Comparison of ENCODE assay signal across 20 cellular contexts in the genomic region with DNA sequence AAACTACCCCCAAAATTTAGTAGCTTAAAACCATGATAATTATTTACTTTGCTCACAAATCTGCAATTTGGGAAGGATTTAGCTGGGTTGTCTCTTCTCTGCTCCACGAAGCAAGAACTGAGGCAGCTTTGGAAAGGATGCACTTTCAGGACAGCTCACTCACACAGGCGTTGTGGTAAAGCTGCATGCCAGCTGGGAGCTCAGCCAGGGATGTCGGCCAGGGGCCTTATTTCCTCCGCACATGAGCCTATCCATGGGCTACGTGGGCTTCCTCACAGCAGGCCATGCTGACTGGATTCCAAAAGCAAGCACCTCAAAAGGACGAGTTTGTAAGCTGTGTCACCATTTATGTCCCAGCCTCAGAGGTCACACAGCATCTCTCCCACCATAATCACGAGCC.
"Had no signal": no experiment of that assay in that cellular context is flagged by ENCODE, and none has a peak within 500 bp of the region (broad histone marks: within the 10 kb centered on the region; RNA-seq: fewer than 3 reads in every experiment).

No MANE protein-coding gene starts in this region.

- DNase-seq: cerebellar nuclear complex; colonic mucosa; dermis blood vessel endothelial cell; foreskin keratinocyte; hypothalamus; kidney glomerular epithelial cell; left lung; mesendoderm; naive thymus-derived CD4-positive, alpha-beta T cell; nephron progenitor cell; right lobe of liver; spleen; stimulated activated CD4-positive, alpha-beta T cell treated with anti-CD3 and anti-CD28 coated beads, Interleukin-15, amount 100 ng/mL, for 24 hours; stimulated activated CD4-positive, alpha-beta T cell treated with anti-CD3 and anti-CD28 coated beads, Interleukin-1b, Interleukin-23, amount 100 ng/mL, for 48 hours; stimulated activated CD4-positive, alpha-beta T cell treated with anti-CD3 and anti-CD28 coated beads, Interleukin-4, amount 100 ng/mL, for 24 hours; tibial artery; upper lobe of left lung; uterus had no signal

- H3K36me3 Mint-ChIP-seq: naive thymus-derived CD4-positive, alpha-beta T cell; stimulated activated memory B cell treated with anti-CD40 and anti-IgM and Interleukin-4, amounts not matched to agents 10 μg/mL and 1 μg/mL and 100 μg/mL, for 72 hours had no signal

- H3K27ac Mint-ChIP-seq: naive thymus-derived CD4-positive, alpha-beta T cell; nephron progenitor cell; stimulated activated memory B cell treated with anti-CD40 and anti-IgM and Interleukin-4, amounts not matched to agents 10 μg/mL and 1 μg/mL and 100 μg/mL, for 72 hours; stimulated activated naive CD8-positive, alpha-beta T cell treated with anti-CD3 and anti-CD28 coated beads, Interleukin-15, Interleukin-2, amounts not matched to agents 100 ng/mL and 50 ng/mL, for 24 hours had no signal

- H3K9me3 Mint-ChIP-seq: stimulated activated naive CD8-positive, alpha-beta T cell treated with anti-CD3 and anti-CD28 coated beads, Interleukin-15, Interleukin-2, amounts not matched to agents 100 ng/mL and 50 ng/mL, for 24 hours had no signal

- H3K4me1 Mint-ChIP-seq: naive thymus-derived CD4-positive, alpha-beta T cell; nephron progenitor cell; stimulated activated memory B cell treated with anti-CD40 and anti-IgM and Interleukin-4, amounts not matched to agents 10 μg/mL and 1 μg/mL and 100 μg/mL, for 72 hours had no signal

- ATAC-seq: foreskin keratinocyte; left lung; naive thymus-derived CD4-positive, alpha-beta T cell; right lobe of liver; stimulated activated memory B cell treated with anti-CD40 and anti-IgM and Interleukin-4, amounts not matched to agents 10 μg/mL and 1 μg/mL and 100 μg/mL, for 72 hours had no signal

- H3K4me3 Mint-ChIP-seq: naive thymus-derived CD4-positive, alpha-beta T cell; nephron progenitor cell; stimulated activated memory B cell treated with anti-CD40 and anti-IgM and Interleukin-4, amounts not matched to agents 10 μg/mL and 1 μg/mL and 100 μg/mL, for 72 hours; stimulated activated naive CD8-positive, alpha-beta T cell treated with anti-CD3 and anti-CD28 coated beads, Interleukin-15, Interleukin-2, amounts not matched to agents 100 ng/mL and 50 ng/mL, for 24 hours had no signal

- H3K27me3 Mint-ChIP-seq: stimulated activated memory B cell treated with anti-CD40 and anti-IgM and Interleukin-4, amounts not matched to agents 10 μg/mL and 1 μg/mL and 100 μg/mL, for 72 hours had no signal
